Comparison of ENCODE assay signal across 8 cellular contexts in the genomic region with DNA sequence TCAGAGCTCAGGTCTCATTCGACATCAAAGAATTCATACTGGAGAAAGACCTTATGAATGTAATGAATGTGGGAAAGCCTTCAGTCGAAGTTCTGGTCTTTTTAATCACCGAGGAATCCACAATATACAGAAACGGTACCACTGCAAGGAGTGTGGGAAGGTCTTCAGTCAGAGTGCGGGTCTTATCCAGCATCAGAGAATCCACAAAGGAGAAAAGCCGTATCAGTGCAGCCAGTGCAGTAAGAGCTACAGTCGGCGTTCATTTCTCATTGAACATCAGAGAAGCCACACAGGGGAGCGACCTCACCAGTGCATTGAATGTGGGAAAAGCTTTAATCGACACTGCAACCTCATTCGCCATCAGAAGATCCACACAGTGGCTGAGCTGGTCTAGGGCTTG. TPM values are rescaled to one million over a fixed set of nuclear protein-coding genes. Genes with fewer than 3 reads are reported as not detected.
"Had no signal": no experiment of that assay in that cellular context is flagged by ENCODE, and none has a peak within 500 bp of the region (broad histone marks: within the 10 kb centered on the region; RNA-seq: fewer than 3 reads in every experiment).

No MANE protein-coding gene starts in this region.

- H2AFZ ChIP-seq: GM23338 had no signal

- FAIRE-seq: H1, H54, HTR-8/SVneo had no signal

- DNase-seq: H9, HCEC 1CT, KG1 had no signal

- H3K4me3 ChIP-seq: GM23338 had no signal

- ATAC-seq: GM23338 had no signal

- H3K4me2 ChIP-seq: GM23338 had no signal

RNA-seq across cellular contexts. Expression of gene NKAPL, which starts 26.3 kb away (rescaled TPM):
- total RNA-seq: H1, H9, HT-29 had no signal
